Comparison of ENCODE assay signal across 10 cellular contexts in genomic region chr2:101277111-101277510, GRCh38. TPM values are rescaled to one million over a fixed set of nuclear protein-coding genes. Genes with fewer than 3 reads are reported as not detected.
DNase-seq lines count a peak whose midpoint lies in the region; ATAC-seq and TF ChIP-seq lines count a peak whose summit lies in the region.
"Had no signal": no experiment of that assay in that cellular context is flagged by ENCODE, and none has a peak within 500 bp of the region (broad histone marks: within the 10 kb centered on the region; RNA-seq: fewer than 3 reads in every experiment).

No MANE protein-coding gene starts in this region.

- H3K4me1 ChIP-seq in thyroid gland: no peaks in the 10 kb centered on the region

- TF ChIP-seq CTCF in LNCaP clone FGC (IDR thresholded peaks at IDR 0.05; ENCODE audit: control insufficient read depth, extremely low read depth, insufficient read depth) (peak; percentile 64), astrocyte of the spinal cord (IDR thresholded peaks at IDR 0.05; ENCODE audit: low read depth, low read length) (peak; percentile 21), thyroid gland (IDR thresholded peaks at IDR 0.05) (peak in 3 of 6 experiments; percentile 28 to 44 (median 28))

- H3K36me3 ChIP-seq in thyroid gland: peaks cover 31% of the 10 kb centered on the region in 2 donors

- DNase-seq in LNCaP clone FGC (ENCODE audit: low read depth) (peak; percentile 82), astrocyte of the spinal cord (ENCODE audit: low read depth, low spot score) (peak; percentile 37), hepatic stellate cell (ENCODE audit: low spot score) (peak; percentile 13), thyroid gland (peak; percentile 45 to 52), KG1 (lab: John Stamatoyannopoulos, UW) (no peak)
- DNase-seq: activated CD4-positive, alpha-beta T cell treated with anti-CD3 and anti-CD28 coated beads, Interleukin-2, amount 10 ng/mL, durations not matched to agents 24 days and 14 days; naive B cell; NCI-H187 had no signal

- 57 to 70% methylated on average over 7 of the region's 7 CpGs for WGBS in thyroid gland, 2 donors

- H3K9me3 ChIP-seq in thyroid gland: no peaks in the 10 kb centered on the region

- no peak overlapping the region for H3K27ac ChIP-seq in thyroid gland

- in situ Hi-C loops in astrocyte of the spinal cord (cut with HindIII; ENCODE audit: low sequenced_read_pairs): no loop called here

- no peak for TF ChIP-seq POLR2A in thyroid gland (IDR thresholded peaks at IDR 0.05)

- ATAC-seq in GM21367 (IDR thresholded peaks at IDR 0.05; ENCODE audit: unreplicated experiment) (no peak), GM21390 (IDR thresholded peaks at IDR 0.05; ENCODE audit: unreplicated experiment) (no peak)

- intact Hi-C loops in thyroid gland (cut with DNase I): no loop called here

- no peak overlapping the region for H3K4me3 ChIP-seq in LNCaP clone FGC (ENCODE audit: low read depth, low read length)
- H3K4me3 ChIP-seq in astrocyte of the spinal cord (ENCODE audit: low read depth, low read length): no peak overlapping the region
- H3K4me3 ChIP-seq in thyroid gland (replicated peaks in 1 of 3): no peak overlapping the region

- H3K27me3 ChIP-seq in thyroid gland: no peaks in the 10 kb centered on the region

RNA-seq across cellular contexts. Expression of gene CNOT11, which starts 24.4 kb away (rescaled TPM):
- 10 to 100 TPM; 27.5 to 41.6 (median 37.4) TPM for total RNA-seq in thyroid gland

RNA-seq across cellular contexts. Expression of gene RNF149, which starts 31.4 kb away (rescaled TPM):
- total RNA-seq in thyroid gland: 10 to 100 TPM; 49.5 to 95.6 (median 68.5) TPM
